8 cellular contexts compared by ENCODE assay signal in the genomic region with DNA sequence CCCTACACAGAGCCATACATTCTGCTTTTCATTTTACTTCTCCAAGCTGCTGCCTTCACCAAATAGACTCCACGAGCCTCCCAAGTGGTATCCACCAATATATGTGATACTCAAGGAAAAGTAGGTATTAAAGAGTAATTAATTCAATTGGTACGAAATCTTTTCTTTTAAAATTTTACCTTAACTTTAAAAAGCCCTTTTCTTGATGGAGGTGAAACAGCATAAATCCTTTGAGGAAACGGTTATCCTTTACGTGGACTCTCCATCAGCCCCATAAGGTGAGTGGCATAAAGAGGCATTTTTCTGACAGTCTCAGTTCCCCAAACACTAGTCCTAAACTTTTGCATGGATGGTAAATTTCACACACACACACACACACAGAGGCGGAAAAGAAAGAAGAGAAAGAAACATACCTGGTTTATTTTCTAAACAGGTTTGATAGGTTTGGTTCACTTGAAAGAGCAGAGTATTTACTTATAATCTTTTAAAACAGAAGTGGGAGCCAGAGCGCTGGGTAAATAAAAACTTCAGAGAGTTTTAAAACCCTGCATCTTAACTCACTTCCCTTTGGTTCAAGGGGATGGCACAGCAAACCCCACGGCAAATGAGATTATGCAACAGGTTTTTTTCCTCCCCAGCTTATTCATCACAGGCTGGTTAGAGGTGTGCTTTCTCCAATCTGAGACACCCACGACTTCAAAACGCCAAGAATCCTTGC. TPM values are rescaled to one million over a fixed set of nuclear protein-coding genes. Genes with fewer than 3 reads are reported as not detected.
DNase-seq lines count a peak whose midpoint lies in the region; ATAC-seq, FAIRE-seq and TF ChIP-seq lines count a peak whose summit lies in the region.

No MANE protein-coding gene starts in this region.

- DNase-seq in BJ (ENCODE audit: low read depth) = no peak
- no peak for DNase-seq in GM19239 (ENCODE audit: insufficient read length, low spot score)
- peak; percentile 21 for DNase-seq in NCI-H82 treated with DMSO at 0.1 percent for 48 hours (lab: John Stamatoyannopoulos, UW; ENCODE audit: unreplicated experiment)
- peak; percentile 50 for DNase-seq in activated CD8-positive, alpha-beta memory T cell treated with anti-CD3 and anti-CD28 coated beads, Interleukin-2, amount 50 U/mL, for 4 hours
- DNase-seq in epithelial cell of prostate (ENCODE audit: low read depth, low spot score) = no peak
- peak; percentile 31 for DNase-seq in myocyte (ENCODE audit: low read depth)
- DNase-seq in substantia nigra (lab: John Stamatoyannopoulos, UW) = peak in 15 of 49 donors; percentile 3 to 60 (median 18)

- CTCF ChIA-PET in BJ (lab: Yijun Ruan, JAX) = interaction anchor here (0.6 kb wide), 2 partner anchors 36 to 56 kb away, joined by 3 read pairs; no protein-coding TSS in a partner anchor

- TF ChIP-seq CTCF in BJ (IDR thresholded peaks at IDR 0.05; ENCODE audit: insufficient read depth, low read depth, low read length) = no peak

- H3K27ac ChIP-seq in epithelial cell of prostate (peak overlapping the region; percentile 98), substantia nigra (ENCODE audit: low read depth, low read length, poor library complexity, severe bottlenecking) (peak overlapping the region; percentile 97)

- H3K4me3 ChIP-seq in BJ (ENCODE audit: low read depth, low read length) = peak overlapping the region; percentile 82

- no peaks in the 10 kb centered on the region for H3K27me3 ChIP-seq in BJ (ENCODE audit: control insufficient read depth, insufficient read depth, low read length)

- peak; percentile 92 for FAIRE-seq in GM19239 (lab: Jason Lieb, UNC)

- no peaks in the 10 kb centered on the region for H3K36me3 ChIP-seq in BJ (ENCODE audit: control insufficient read depth, insufficient read depth, low read length)

- POLR2A ChIA-PET in BJ (lab: Charles Lee) = interaction anchor here (0.5 to 0.6 kb wide), 2 partner anchors 17 to 135 kb away, joined by 4 read pairs; no protein-coding TSS in a partner anchor

- ATAC-seq in HG02852 (IDR thresholded peaks at IDR 0.05; ENCODE audit: unreplicated experiment) = no peak

RNA-seq across cellular contexts. Expression of a gene that starts 1.9 kb away (rescaled TPM):
- 5.5 and 7.9 TPM in 2 replicates for polyA plus RNA-seq in BJ (2011; rRNA removed)
- 8.4 and 12.5 TPM in 2 replicates for polyA minus RNA-seq in BJ (2011; rRNA and poly(A)+ RNA removed)
- 5.7 and 7.2 TPM in 2 replicates for total RNA-seq in myocyte
- polyA plus RNA-seq in myocyte (2012) = 4.0 TPM

RNA-seq across cellular contexts. Expression of a gene that starts 50.9 kb away (rescaled TPM):
- polyA plus RNA-seq in BJ (2011; rRNA removed) = 15.4 and 25.6 TPM in 2 replicates
- 8.5 and 10.9 TPM in 2 replicates for polyA minus RNA-seq in BJ (2011; rRNA and poly(A)+ RNA removed)
- total RNA-seq in myocyte = 15.5 and 18.6 TPM in 2 replicates
- 15.6 TPM for polyA plus RNA-seq in myocyte (2012)

Comparison
In these comparisons a context has a peak if more than half of its experiments do, and no peak if none do; other contexts are left out.
1. DNase-seq: peak in NCI-H82 treated with DMSO at 0.1 percent for 48 hours (single experiment), activated CD8-positive, alpha-beta memory T cell treated with anti-CD3 and anti-CD28 coated beads, Interleukin-2, amount 50 U/mL, for 4 hours (single experiment) and myocyte (single experiment); none in BJ (single experiment), GM19239 (single experiment) and epithelial cell of prostate (single experiment).